8 cellular contexts compared by ENCODE assay signal in the genomic region with DNA sequence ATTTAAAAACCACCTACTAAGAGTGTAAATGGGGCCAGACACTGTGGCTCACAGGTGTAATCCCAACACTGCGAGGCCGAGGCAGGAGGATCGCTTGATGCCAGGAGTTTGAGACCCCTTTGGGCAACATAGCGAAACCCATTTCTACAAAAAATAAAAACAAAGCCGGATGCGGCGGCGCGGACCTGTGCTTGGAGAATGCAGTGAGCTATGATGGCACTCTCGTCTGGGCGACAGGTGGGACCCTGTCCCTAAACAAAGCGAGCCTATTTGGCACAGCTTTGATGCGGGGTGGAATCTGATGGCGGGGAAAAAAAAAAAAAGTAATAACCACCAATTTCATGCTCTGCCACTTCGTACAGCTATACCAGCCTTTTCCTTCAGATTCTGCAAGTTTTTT. TPM values are rescaled to one million over a fixed set of nuclear protein-coding genes. Genes with fewer than 3 reads are reported as not detected.
A peak's percentile ranks its signal among the peaks of the same experiment; 100 is the strongest.
DNase-seq lines count a peak whose midpoint lies in the region; ATAC-seq lines count a peak whose summit lies in the region.

No MANE protein-coding gene starts in this region.

- H2BK5ac ChIP-seq in trophoblast cell (ENCODE audit: low read depth, low read length, poor library complexity), result no peak overlapping the region

- no peak for DNase-seq in T-helper 2 cell treated with Interferon-gamma antibody and Interleukin-4, amounts not matched to agents 5 μg/mL and 100 μg/mL, for 36 hours (ENCODE audit: low spot score)
- no peak for DNase-seq in epithelial cell of prostate (ENCODE audit: low read depth, low spot score)
- DNase-seq in trophoblast cell, result peak in 1 of 2 donors; percentile 12
- no peak for DNase-seq in NCI-H510A treated with DMSO at 0.1 percent for 48 hours (lab: John Stamatoyannopoulos, UW)
- DNase-seq in EL, result no peak

- H3K36me3 Mint-ChIP-seq in T-helper 2 cell treated with Interferon-gamma antibody and Interleukin-4, amounts not matched to agents 5 μg/mL and 100 μg/mL, for 36 hours (ENCODE audit: low read depth), result peaks cover 72% of the 10 kb centered on the region

- no peak overlapping the region for H4K91ac ChIP-seq in trophoblast cell (ENCODE audit: low read depth, low read length)

- no peak for ATAC-seq in HG03139 (IDR thresholded peaks at IDR 0.05; ENCODE audit: unreplicated experiment)
- ATAC-seq in GM21619 (IDR thresholded peaks at IDR 0.05; ENCODE audit: unreplicated experiment), result no peak

- H2BK12ac ChIP-seq in trophoblast cell (ENCODE audit: low read length), result no peak overlapping the region

- peaks cover 2% of the 10 kb centered on the region for H3K27me3 Mint-ChIP-seq in T-helper 2 cell treated with Interferon-gamma antibody and Interleukin-4, amounts not matched to agents 5 μg/mL and 100 μg/mL, for 36 hours (ENCODE audit: low read depth)

- no peak overlapping the region for H3K23ac ChIP-seq in trophoblast cell (ENCODE audit: low read length)

- peaks cover 26% of the 10 kb centered on the region for H3K79me2 ChIP-seq in trophoblast cell (ENCODE audit: control insufficient read depth, insufficient read depth, low read length, poor library complexity)

- H3K27ac ChIP-seq in epithelial cell of prostate (peak overlapping the region; percentile 76), trophoblast cell (ENCODE audit: low read depth, low read length) (no peak overlapping the region)

- no peak overlapping the region for H2BK120ac ChIP-seq in trophoblast cell (ENCODE audit: insufficient read depth, low read length, poor library complexity)

- H2AFZ ChIP-seq in trophoblast cell (ENCODE audit: insufficient read depth, low read length, poor library complexity), result peak overlapping the region; percentile 28

- no peaks in the 10 kb centered on the region for H3K9me3 Mint-ChIP-seq in T-helper 2 cell treated with Interferon-gamma antibody and Interleukin-4, amounts not matched to agents 5 μg/mL and 100 μg/mL, for 36 hours

- peak overlapping the region; percentile 79 for H3K27ac Mint-ChIP-seq in T-helper 2 cell treated with Interferon-gamma antibody and Interleukin-4, amounts not matched to agents 5 μg/mL and 100 μg/mL, for 36 hours

- H3K18ac ChIP-seq in trophoblast cell (ENCODE audit: low read length), result no peak overlapping the region

- no peak overlapping the region for H4K8ac ChIP-seq in trophoblast cell (ENCODE audit: low read depth, low read length)

- no peak overlapping the region for H3K14ac ChIP-seq in trophoblast cell (ENCODE audit: low read length)

- H2AK5ac ChIP-seq in trophoblast cell (ENCODE audit: low read length), result no peak overlapping the region

- WGBS in trophoblast cell (ENCODE audit: extremely low coverage, insufficient coverage, insufficient read length), result no CpG with 5 or more reads among the region's 15 CpGs

- H3K4me2 ChIP-seq in trophoblast cell (ENCODE audit: low read length), result peak overlapping the region; percentile 84

- H3K4me3 Mint-ChIP-seq in T-helper 2 cell treated with Interferon-gamma antibody and Interleukin-4, amounts not matched to agents 5 μg/mL and 100 μg/mL, for 36 hours, result peak overlapping the region; percentile 96

- H3K4me1 Mint-ChIP-seq in T-helper 2 cell treated with Interferon-gamma antibody and Interleukin-4, amounts not matched to agents 5 μg/mL and 100 μg/mL, for 36 hours (ENCODE audit: low read depth), result peaks cover 49% of the 10 kb centered on the region

- H3K4me3 ChIP-seq in GM08714 (ENCODE audit: low read length) (peak overlapping the region; percentile 97), trophoblast cell (ENCODE audit: low read depth, low read length) (peak overlapping the region; percentile 62)

- no peak overlapping the region for H4K12ac ChIP-seq in trophoblast cell (ENCODE audit: low read depth, low read length)

- peaks cover 14% of the 10 kb centered on the region for H3K79me1 ChIP-seq in trophoblast cell (ENCODE audit: low read length)

- peak overlapping the region; percentile 99 for H3K9ac ChIP-seq in trophoblast cell (ENCODE audit: low read length)

- H3K36me3 ChIP-seq in trophoblast cell (ENCODE audit: control insufficient read depth in 1 of 2, insufficient read depth in 2 of 2, low read length in 2 of 2), result peaks cover 13 to 15% of the 10 kb centered on the region in 2 experiments

- peak overlapping the region; percentile 99 for H3K4ac ChIP-seq in trophoblast cell (ENCODE audit: low read depth, low read length)

- no peaks in the 10 kb centered on the region for H3K27me3 ChIP-seq in trophoblast cell (ENCODE audit: insufficient read depth, low read length)

- no peaks in the 10 kb centered on the region for H3K9me3 ChIP-seq in trophoblast cell (ENCODE audit: insufficient read depth, low read depth, low read length)

- H3K4me1 ChIP-seq in trophoblast cell (ENCODE audit: control insufficient read depth in 1 of 2, insufficient read depth in 2 of 2, low read length in 2 of 2), result peaks cover 7 to 9% of the 10 kb centered on the region in 2 experiments

RNA-seq across cellular contexts. Expression of gene TCP1, which starts 1.1 kb away (rescaled TPM):
- polyA plus RNA-seq in trophoblast cell (2013), result 141 and 146 TPM in 2 replicates

RNA-seq across cellular contexts. Expression of gene MRPL18, which starts 2.0 kb away (rescaled TPM):
- 53.3 and 54.2 TPM in 2 replicates for polyA plus RNA-seq in trophoblast cell (2013)

RNA-seq across cellular contexts. Expression of gene PNLDC1, which starts 11.8 kb away (rescaled TPM):
- polyA plus RNA-seq in trophoblast cell (2013), result 0.37 and 0.43 TPM in 2 replicates

RNA-seq across cellular contexts. Expression of gene ACAT2, which starts 26.4 kb away (rescaled TPM):
- 85.5 and 90.6 TPM in 2 replicates for polyA plus RNA-seq in trophoblast cell (2013)
